ENCODE assay signal across 21 cellular contexts in the genomic region with DNA sequence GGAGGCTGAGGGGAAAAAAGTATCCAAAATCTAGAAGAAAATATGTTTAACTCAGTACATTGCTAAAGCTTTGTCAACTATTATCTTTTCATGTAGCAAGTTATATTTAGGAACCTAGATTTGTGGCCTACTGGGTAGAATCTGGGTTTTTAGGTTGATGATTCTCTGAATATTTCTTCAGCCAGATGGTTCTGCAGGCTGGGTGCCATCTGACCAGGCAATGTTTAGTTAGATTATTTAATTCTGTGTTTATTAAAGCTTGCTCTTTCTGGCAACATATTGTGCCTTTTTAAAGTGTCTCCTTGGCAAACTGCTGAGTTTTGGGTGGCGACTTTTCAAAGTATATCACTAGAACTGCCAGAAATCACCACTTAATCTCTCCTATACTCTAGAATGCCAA.
"Had no signal": no experiment of that assay in that cellular context is flagged by ENCODE, and none has a peak within 500 bp of the region (broad histone marks: within the 10 kb centered on the region; RNA-seq: fewer than 3 reads in every experiment).

No MANE protein-coding gene starts in this region.

- H3K36me3 Mint-ChIP-seq: natural killer cell; stimulated activated effector memory CD8-positive, alpha-beta T cell treated with anti-CD3 and anti-CD28 coated beads, Interleukin-12 subunit alpha, Interleukin-12 subunit beta, amount 100 ng/mL, for 72 hours; type B pancreatic cell had no signal

- ATAC-seq: foreskin keratinocyte; gastroesophageal sphincter; heart left ventricle; left cardiac atrium; left lung; natural killer cell; psoas muscle; right cardiac atrium; stimulated activated effector memory CD8-positive, alpha-beta T cell treated with anti-CD3 and anti-CD28 coated beads, Interleukin-12 subunit alpha, Interleukin-12 subunit beta, amount 100 ng/mL, for 72 hours had no signal

- H3K27ac Mint-ChIP-seq: natural killer cell; stimulated activated effector memory CD8-positive, alpha-beta T cell treated with anti-CD3 and anti-CD28 coated beads, Interleukin-12 subunit alpha, Interleukin-12 subunit beta, amount 100 ng/mL, for 72 hours; type B pancreatic cell had no signal

- H3K4me3 Mint-ChIP-seq: natural killer cell; stimulated activated effector memory CD8-positive, alpha-beta T cell treated with anti-CD3 and anti-CD28 coated beads, Interleukin-12 subunit alpha, Interleukin-12 subunit beta, amount 100 ng/mL, for 72 hours; type B pancreatic cell had no signal

- H3K9me3 Mint-ChIP-seq: natural killer cell; stimulated activated effector memory CD8-positive, alpha-beta T cell treated with anti-CD3 and anti-CD28 coated beads, Interleukin-12 subunit alpha, Interleukin-12 subunit beta, amount 100 ng/mL, for 72 hours; type B pancreatic cell had no signal

- DNase-seq: effector CD4-positive, alpha-beta T cell; foreskin keratinocyte; heart left ventricle; left cardiac atrium; left lung; midbrain; natural killer cell; occipital lobe; ovary; psoas muscle; right cardiac atrium; sigmoid colon; stimulated activated CD4-positive, alpha-beta T cell treated with anti-CD3 and anti-CD28 coated beads, Interleukin-2, amount 100 ng/mL, for 24 hours; stimulated activated CD4-positive, alpha-beta T cell treated with anti-CD3 and anti-CD28 coated beads, Interleukin-4, amount 100 ng/mL, for 24 hours; stimulated activated naive CD4-positive, alpha-beta T cell treated with Interleukin-2 at 50 U/mL for 16 hours; stomach; testis; tibial artery had no signal

- H3K4me1 Mint-ChIP-seq: natural killer cell; stimulated activated effector memory CD8-positive, alpha-beta T cell treated with anti-CD3 and anti-CD28 coated beads, Interleukin-12 subunit alpha, Interleukin-12 subunit beta, amount 100 ng/mL, for 72 hours had no signal

- H3K27me3 Mint-ChIP-seq: type B pancreatic cell had no signal
